9 cellular contexts compared by ENCODE assay signal in the genomic region with DNA sequence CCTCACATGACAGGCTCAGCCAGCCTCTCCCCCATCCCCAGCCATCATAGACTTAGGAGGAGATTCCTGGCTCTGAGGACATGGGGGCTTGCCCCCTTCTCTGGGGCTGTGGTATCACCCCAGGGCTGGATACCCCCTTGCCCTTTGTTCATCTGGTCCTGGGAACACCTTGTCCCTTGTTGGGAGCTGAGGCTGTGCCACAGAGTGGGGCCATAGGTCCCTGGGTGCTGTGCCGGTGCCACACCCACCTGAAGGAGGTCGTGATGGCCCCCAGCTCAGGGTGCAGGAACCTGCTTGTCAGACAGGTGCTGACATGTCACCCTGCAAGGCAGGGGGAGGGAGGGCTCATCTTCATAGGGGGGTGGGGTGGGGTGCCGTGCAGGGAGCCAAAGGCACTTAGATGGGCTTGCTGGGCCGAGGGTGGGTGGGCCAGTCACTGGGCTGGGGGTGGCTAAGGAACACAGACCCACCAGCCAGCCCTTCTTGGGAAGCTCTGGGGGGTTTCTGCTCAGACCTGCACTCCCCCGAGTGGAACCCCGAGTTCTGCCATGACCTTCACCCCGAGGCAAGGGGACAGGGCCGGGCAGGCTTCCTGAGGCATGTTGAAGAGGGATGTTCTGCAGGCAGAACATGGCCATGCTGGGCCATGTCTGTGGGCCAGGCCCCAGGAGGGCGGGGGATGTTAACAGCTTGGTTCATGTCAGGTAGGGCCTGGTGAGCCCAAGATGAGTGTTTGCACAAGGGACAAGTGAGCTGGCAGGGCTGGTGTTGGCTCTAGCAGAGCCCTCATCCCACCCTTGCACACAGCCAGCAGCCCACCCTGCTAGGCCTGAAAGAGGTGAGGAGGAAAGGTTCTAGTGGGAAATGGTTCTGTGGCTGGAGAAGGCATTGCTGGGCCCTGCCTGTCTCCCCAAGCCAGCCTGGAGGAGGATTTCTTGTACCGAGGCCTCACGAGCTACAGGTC. TPM values are rescaled to one million over a fixed set of nuclear protein-coding genes. Genes with fewer than 3 reads are reported as not detected.
DNase-seq lines count a peak whose midpoint lies in the region; ATAC-seq and TF ChIP-seq lines count a peak whose summit lies in the region.
"Had no signal": no experiment of that assay in that cellular context is flagged by ENCODE, and none has a peak within 500 bp of the region (broad histone marks: within the 10 kb centered on the region; RNA-seq: fewer than 3 reads in every experiment).

No MANE protein-coding gene starts in this region.

- H3K9me3 ChIP-seq in HUES64 (ENCODE audit: insufficient read depth, low read depth, low read length) (no peaks in the 10 kb centered on the region), neural cell (ENCODE audit: low read length) (no peaks in the 10 kb centered on the region)

- no peak for TF ChIP-seq EP300 in neural cell (conservative IDR thresholded peaks at IDR 0.05; ENCODE audit: poor library complexity, severe bottlenecking)

- H3K79me2 ChIP-seq in neural cell (replicated peaks; ENCODE audit: insufficient read depth, low read length), result no peaks in the 10 kb centered on the region

- H3K36me3 ChIP-seq in HUES64 (ENCODE audit: insufficient read depth, low read length) (peaks cover 23% of the 10 kb centered on the region), neural cell (ENCODE audit: insufficient read depth, low read length) (no peaks in the 10 kb centered on the region), brain microvascular endothelial cell (replicated peaks) (peaks cover 8% of the 10 kb centered on the region)

- H3K4me2 ChIP-seq in neural cell (ENCODE audit: low read length), result no peak overlapping the region

- peaks cover 73% of the 10 kb centered on the region for H3K4me1 Mint-ChIP-seq in brain

- H3K4me3 ChIP-seq in HUES64 (ENCODE audit: low read length), result no peak overlapping the region
- H3K4me3 ChIP-seq in neural cell (ENCODE audit: low read length), result no peak overlapping the region
- no peak overlapping the region for H3K4me3 ChIP-seq in brain microvascular endothelial cell (ENCODE audit: low read depth, low read length)

- ATAC-seq in HG03342 (IDR thresholded peaks at IDR 0.05; ENCODE audit: unreplicated experiment), result no peak

- H3K27ac ChIP-seq in C4-2B (peak overlapping the region; percentile 78), HUES64 (ENCODE audit: low read depth, low read length) (peak overlapping the region; percentile 84; the same call in 1 of the 2 replicates), neural cell (ENCODE audit: low read length) (peak overlapping the region; percentile 89), brain microvascular endothelial cell (no peak overlapping the region)

- no peaks in the 10 kb centered on the region for H3K27me3 Mint-ChIP-seq in brain

- peak overlapping the region in 1 of 5 experiments; percentile 19 for H3K4me3 Mint-ChIP-seq in brain

- H3K9ac ChIP-seq in HUES64 (ENCODE audit: low read depth, low read length) (peak overlapping the region; percentile 20; the same call in 1 of the 2 replicates), neural cell (ENCODE audit: low read length) (peak overlapping the region; percentile 66)

- 92% methylated on average over 11 of the region's 11 CpGs for WGBS in HUES64

- DNase-seq in brain microvascular endothelial cell (no peak), iPS-NIHi7 (ENCODE audit: extremely low spot score) (no peak), SKM-1 treated with dmso at 0.1 percent for 144 hours (lab: John Stamatoyannopoulos, UW; ENCODE audit: unreplicated experiment) (no peak)
- DNase-seq: NCI-H1048 had no signal

- H3K27ac Mint-ChIP-seq in brain, result peak overlapping the region; percentile 77 to 98 (median 93)

- H3K9me3 Mint-ChIP-seq in brain, result no peaks in the 10 kb centered on the region

- TF ChIP-seq CTCF in C4-2B (conservative IDR thresholded peaks at IDR 0.05) (no peak), brain (conservative IDR thresholded peaks at IDR 0.05) (no peak), neural cell (IDR thresholded peaks at IDR 0.05; ENCODE audit: poor library complexity, severe bottlenecking) (no peak), brain microvascular endothelial cell (IDR thresholded peaks at IDR 0.05; ENCODE audit: low read depth, low read length, missing control alignments) (no peak)

- H3K9me2 ChIP-seq in neural cell (ENCODE audit: insufficient read depth, low read length), result no peaks in the 10 kb centered on the region

- in situ Hi-C loops in brain microvascular endothelial cell (cut with HindIII; ENCODE audit: low pct_ligation_motif_present, low sequenced_read_pairs), result no loop called here

- TF ChIP-seq RAD21 in neural cell (conservative IDR thresholded peaks at IDR 0.05), result no peak

- H3K4me1 ChIP-seq in HUES64 (ENCODE audit: insufficient read depth, low read length), result peaks cover 37% of the 10 kb centered on the region

- H4K20me1 ChIP-seq in neural cell (ENCODE audit: insufficient read depth), result no peaks in the 10 kb centered on the region

- H3K27me3 ChIP-seq in HUES64 (ENCODE audit: insufficient read depth, low read length) (no peaks in the 10 kb centered on the region), neural cell (ENCODE audit: insufficient read depth, low read depth, low read length) (no peaks in the 10 kb centered on the region), brain microvascular endothelial cell (replicated peaks) (no peaks in the 10 kb centered on the region)

- no peak overlapping the region for H2AFZ ChIP-seq in neural cell (ENCODE audit: low read depth, low read length)

- peaks cover 5% of the 10 kb centered on the region for H3K36me3 Mint-ChIP-seq in brain

- H3F3A ChIP-seq in neural cell (ENCODE audit: insufficient read depth, low read length, poor library complexity, severe bottlenecking), result no peaks in the 10 kb centered on the region

TF ChIP-seq in neural cell, 6 proteins besides CTCF, POLR2A, EP300 and RAD21:
- TF ChIP-seq, protein P1, sequence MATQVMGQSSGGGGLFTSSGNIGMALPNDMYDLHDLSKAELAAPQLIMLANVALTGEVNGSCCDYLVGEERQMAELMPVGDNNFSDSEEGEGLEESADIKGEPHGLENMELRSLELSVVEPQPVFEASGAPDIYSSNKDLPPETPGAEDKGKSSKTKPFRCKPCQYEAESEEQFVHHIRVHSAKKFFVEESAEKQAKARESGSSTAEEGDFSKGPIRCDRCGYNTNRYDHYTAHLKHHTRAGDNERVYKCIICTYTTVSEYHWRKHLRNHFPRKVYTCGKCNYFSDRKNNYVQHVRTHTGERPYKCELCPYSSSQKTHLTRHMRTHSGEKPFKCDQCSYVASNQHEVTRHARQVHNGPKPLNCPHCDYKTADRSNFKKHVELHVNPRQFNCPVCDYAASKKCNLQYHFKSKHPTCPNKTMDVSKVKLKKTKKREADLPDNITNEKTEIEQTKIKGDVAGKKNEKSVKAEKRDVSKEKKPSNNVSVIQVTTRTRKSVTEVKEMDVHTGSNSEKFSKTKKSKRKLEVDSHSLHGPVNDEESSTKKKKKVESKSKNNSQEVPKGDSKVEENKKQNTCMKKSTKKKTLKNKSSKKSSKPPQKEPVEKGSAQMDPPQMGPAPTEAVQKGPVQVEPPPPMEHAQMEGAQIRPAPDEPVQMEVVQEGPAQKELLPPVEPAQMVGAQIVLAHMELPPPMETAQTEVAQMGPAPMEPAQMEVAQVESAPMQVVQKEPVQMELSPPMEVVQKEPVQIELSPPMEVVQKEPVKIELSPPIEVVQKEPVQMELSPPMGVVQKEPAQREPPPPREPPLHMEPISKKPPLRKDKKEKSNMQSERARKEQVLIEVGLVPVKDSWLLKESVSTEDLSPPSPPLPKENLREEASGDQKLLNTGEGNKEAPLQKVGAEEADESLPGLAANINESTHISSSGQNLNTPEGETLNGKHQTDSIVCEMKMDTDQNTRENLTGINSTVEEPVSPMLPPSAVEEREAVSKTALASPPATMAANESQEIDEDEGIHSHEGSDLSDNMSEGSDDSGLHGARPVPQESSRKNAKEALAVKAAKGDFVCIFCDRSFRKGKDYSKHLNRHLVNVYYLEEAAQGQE (IDR thresholded peaks at IDR 0.05; ENCODE audit: borderline replicate concordance), result no peak
- no peak for TF ChIP-seq POLR2AphosphoS5 (IDR thresholded peaks at IDR 0.05)
- no peak for TF ChIP-seq EZH2 (IDR thresholded peaks at IDR 0.05; ENCODE audit: borderline replicate concordance, insufficient read depth, low read length, poor library complexity, severe bottlenecking)
- no peak for TF ChIP-seq SMC3 (conservative IDR thresholded peaks at IDR 0.05; ENCODE audit: poor library complexity)
- no peak for TF ChIP-seq TAF1 (IDR thresholded peaks at IDR 0.05; ENCODE audit: low read depth)
- no peak for TF ChIP-seq MXI1 (conservative IDR thresholded peaks at IDR 0.05; ENCODE audit: poor library complexity, severe bottlenecking)
TF ChIP-seq in neural cell: peak in this region for 0.

RNA-seq across cellular contexts. Expression of a gene that starts 28.0 kb away (rescaled TPM):
- polyA plus RNA-seq in HUES64 (2013, experiment 1 of 2), result 1.4 TPM
- 1.9 TPM for polyA plus RNA-seq in HUES64 (2013, experiment 2 of 2)
- polyA plus RNA-seq in brain (ENCODE audit: insufficient read depth, low read depth, low replicate concordance) (2.7 TPM), neural cell (4.5 and 5.3 TPM in 2 replicates)
- 5.4 and 7.3 TPM in 2 replicates for polyA minus RNA-seq in neural cell

RNA-seq across cellular contexts. Expression of a gene that starts 28.7 kb away (rescaled TPM):
- 184 TPM for polyA plus RNA-seq in HUES64 (2013, experiment 1 of 2)
- 194 TPM for polyA plus RNA-seq in HUES64 (2013, experiment 2 of 2)
- polyA plus RNA-seq in brain (ENCODE audit: insufficient read depth, low read depth, low replicate concordance) (379 TPM), neural cell (266 and 308 TPM in 2 replicates)
- polyA minus RNA-seq in neural cell, result 102 and 122 TPM in 2 replicates

RNA-seq across cellular contexts. Expression of a gene that starts 41.4 kb away (rescaled TPM):
- 3.3 TPM for polyA plus RNA-seq in HUES64 (2013, experiment 1 of 2)
- polyA plus RNA-seq in HUES64 (2013, experiment 2 of 2), result 2.7 TPM
- polyA plus RNA-seq in brain (ENCODE audit: insufficient read depth, low read depth, low replicate concordance) (18.9 TPM), neural cell (26.9 and 28.1 TPM in 2 replicates)
- polyA minus RNA-seq in neural cell, result 3.4 and 4.6 TPM in 2 replicates

RNA-seq across cellular contexts. Expression of a gene that starts 50.7 kb away (rescaled TPM):
- polyA plus RNA-seq in HUES64 (2013, experiment 1 of 2), result 1.2 TPM
- 2.2 TPM for polyA plus RNA-seq in HUES64 (2013, experiment 2 of 2)
- polyA plus RNA-seq in brain (ENCODE audit: insufficient read depth, low read depth, low replicate concordance), result 6.1 TPM
- polyA plus RNA-seq in neural cell, result 0.60 and 0.84 TPM in 2 replicates
- polyA minus RNA-seq in neural cell, result 0.46 and 0.49 TPM in 2 replicates
